ENCODE assay signal across 2 cellular contexts in the genomic region with DNA sequence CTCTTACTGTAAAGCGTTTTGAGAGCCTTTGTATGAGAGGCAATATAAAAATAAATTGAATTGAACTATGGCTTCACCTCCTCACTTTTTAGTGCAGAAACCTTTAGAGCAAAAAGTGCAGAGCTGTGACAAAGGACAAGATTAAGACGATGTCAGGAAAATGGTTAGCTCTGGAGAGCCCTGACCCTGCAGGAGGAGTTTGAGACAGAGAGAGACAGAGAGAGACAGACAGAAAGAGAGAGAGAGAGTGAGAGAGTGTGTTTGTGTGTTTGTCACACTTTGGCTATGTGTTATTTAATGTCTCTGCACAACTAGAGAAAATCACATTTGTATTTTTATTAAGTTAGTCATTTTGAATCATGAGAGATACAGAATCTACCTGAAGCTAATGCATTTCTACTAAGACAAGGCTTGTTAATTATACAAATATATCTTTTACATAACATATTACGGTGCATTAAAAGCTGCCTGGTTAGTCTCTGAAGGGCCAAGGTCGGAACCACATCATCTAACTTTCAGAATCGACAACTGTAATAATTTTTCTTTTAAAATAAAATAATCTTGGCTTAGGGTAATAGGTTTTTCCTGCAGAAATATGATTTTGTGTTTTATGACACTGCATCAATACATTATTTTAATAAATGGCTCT.
TF ChIP-seq lines count a peak whose summit lies in the region.

No MANE protein-coding gene starts in this region.

TF ChIP-seq in K562, 482 proteins besides CTCF, POLR2A, EP300 and RAD21:
- TF ChIP-seq FOXP1 (CRISPR knock-in tag; IDR thresholded peaks at IDR 0.05) (no peak), MAZ (CRISPR knock-in tag; conservative IDR thresholded peaks at IDR 0.05 in 1 of 2, IDR thresholded peaks at IDR 0.05 in 1 of 2) (0 out of 4 replicates have a peak, but pooled peaks of 1 of the 2 experiments have one; percentile 20)

TF ChIP-seq in GM23338, 12 proteins besides CTCF, POLR2A, EP300 and RAD21:
- TF ChIP-seq EZH2 (IDR thresholded peaks at IDR 0.05; ENCODE audit: low read depth, unreplicated experiment) (no peak), CREB1 (CRISPR knock-in tag; IDR thresholded peaks at IDR 0.05; ENCODE audit: low read depth) (no peak), EZH2phosphoT487 (IDR thresholded peaks at IDR 0.05; ENCODE audit: unreplicated experiment) (no peak), REST (IDR thresholded peaks at IDR 0.05; ENCODE audit: unreplicated experiment) (no peak), NANOG (IDR thresholded peaks at IDR 0.05; ENCODE audit: borderline replicate concordance) (no peak), ETS1 (IDR thresholded peaks at IDR 0.05) (no peak), STAT1 (IDR thresholded peaks at IDR 0.05; ENCODE audit: unreplicated experiment) (no peak), ZNF114 (CRISPR knock-in tag; IDR thresholded peaks at IDR 0.05) (no peak), ZNF331 (CRISPR knock-in tag; IDR thresholded peaks at IDR 0.05; ENCODE audit: low read depth) (no peak), POLR2AphosphoS5 (IDR thresholded peaks at IDR 0.05; ENCODE audit: low read depth) (no peak), JUNB (IDR thresholded peaks at IDR 0.05; ENCODE audit: unreplicated experiment) (no peak), ZNF462 (CRISPR knock-in tag; IDR thresholded peaks at IDR 0.05) (no peak)
